ENCODE assay signal across 1 cellular context in the genomic region with DNA sequence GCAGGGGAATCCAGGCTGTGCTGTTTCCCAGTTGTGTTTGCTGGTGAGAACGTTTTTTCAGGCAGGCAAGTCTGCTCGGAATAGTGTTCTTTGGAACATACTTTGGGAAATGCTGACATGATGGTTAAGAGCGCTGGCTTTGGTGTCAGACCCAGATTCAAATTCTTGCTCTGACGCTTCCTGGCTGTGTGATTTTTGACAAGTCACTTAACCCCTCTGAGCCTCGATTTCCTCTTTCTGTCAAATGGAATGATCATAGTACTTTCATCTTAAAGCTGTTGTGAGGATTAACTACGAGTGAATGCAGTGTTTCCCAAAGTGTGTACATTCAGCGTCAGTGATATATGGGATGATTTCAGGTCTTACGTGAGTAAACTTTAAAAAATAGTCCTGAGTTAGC.
TF ChIP-seq lines count a peak whose summit lies in the region.

No MANE protein-coding gene starts in this region.

TF ChIP-seq in HepG2, 621 proteins besides CTCF, POLR2A, EP300 and RAD21:
- TF ChIP-seq KDM6A (CRISPR knock-in tag; IDR thresholded peaks at IDR 0.05; ENCODE audit: low read depth), result no peak
- TF ChIP-seq ZNF510 (CRISPR knock-in tag; IDR thresholded peaks at IDR 0.05; ENCODE audit: low read depth), result no peak
- TF ChIP-seq, protein P1, sequence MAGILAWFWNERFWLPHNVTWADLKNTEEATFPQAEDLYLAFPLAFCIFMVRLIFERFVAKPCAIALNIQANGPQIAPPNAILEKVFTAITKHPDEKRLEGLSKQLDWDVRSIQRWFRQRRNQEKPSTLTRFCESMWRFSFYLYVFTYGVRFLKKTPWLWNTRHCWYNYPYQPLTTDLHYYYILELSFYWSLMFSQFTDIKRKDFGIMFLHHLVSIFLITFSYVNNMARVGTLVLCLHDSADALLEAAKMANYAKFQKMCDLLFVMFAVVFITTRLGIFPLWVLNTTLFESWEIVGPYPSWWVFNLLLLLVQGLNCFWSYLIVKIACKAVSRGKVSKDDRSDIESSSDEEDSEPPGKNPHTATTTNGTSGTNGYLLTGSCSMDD (CRISPR knock-in tag; IDR thresholded peaks at IDR 0.05), result no peak
- TF ChIP-seq, protein P2, sequence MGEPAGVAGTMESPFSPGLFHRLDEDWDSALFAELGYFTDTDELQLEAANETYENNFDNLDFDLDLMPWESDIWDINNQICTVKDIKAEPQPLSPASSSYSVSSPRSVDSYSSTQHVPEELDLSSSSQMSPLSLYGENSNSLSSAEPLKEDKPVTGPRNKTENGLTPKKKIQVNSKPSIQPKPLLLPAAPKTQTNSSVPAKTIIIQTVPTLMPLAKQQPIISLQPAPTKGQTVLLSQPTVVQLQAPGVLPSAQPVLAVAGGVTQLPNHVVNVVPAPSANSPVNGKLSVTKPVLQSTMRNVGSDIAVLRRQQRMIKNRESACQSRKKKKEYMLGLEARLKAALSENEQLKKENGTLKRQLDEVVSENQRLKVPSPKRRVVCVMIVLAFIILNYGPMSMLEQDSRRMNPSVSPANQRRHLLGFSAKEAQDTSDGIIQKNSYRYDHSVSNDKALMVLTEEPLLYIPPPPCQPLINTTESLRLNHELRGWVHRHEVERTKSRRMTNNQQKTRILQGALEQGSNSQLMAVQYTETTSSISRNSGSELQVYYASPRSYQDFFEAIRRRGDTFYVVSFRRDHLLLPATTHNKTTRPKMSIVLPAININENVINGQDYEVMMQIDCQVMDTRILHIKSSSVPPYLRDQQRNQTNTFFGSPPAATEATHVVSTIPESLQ (CRISPR knock-in tag; conservative IDR thresholded peaks at IDR 0.05), result no peak
- peak; percentile 57 for TF ChIP-seq ZMYM3 (CRISPR knock-in tag; IDR thresholded peaks at IDR 0.05)
- peak; percentile 57; the same call in 1 of the 2 replicates for TF ChIP-seq ZNF768 (CRISPR knock-in tag; IDR thresholded peaks at IDR 0.05)
- no peak for TF ChIP-seq ZNF232 (CRISPR knock-in tag; IDR thresholded peaks at IDR 0.05; ENCODE audit: borderline replicate concordance)
- peak; percentile 8 to 9; a peak in 1 of 4 replicates for TF ChIP-seq MAFK (conservative IDR thresholded peaks at IDR 0.05 in 1 of 2, IDR thresholded peaks at IDR 0.05 in 1 of 2; ENCODE audit: low read length in 2 of 2)
